In genomic region chr1:152623203-152623844, GRCh38 we compare ENCODE assay signal across 14 cellular contexts. TPM values are rescaled to one million over a fixed set of nuclear protein-coding genes. Genes with fewer than 3 reads are reported as not detected.
DNase-seq lines count a peak whose midpoint lies in the region; ATAC-seq and TF ChIP-seq lines count a peak whose summit lies in the region.
"Had no signal": no experiment of that assay in that cellular context is flagged by ENCODE, and none has a peak within 500 bp of the region (broad histone marks: within the 10 kb centered on the region; RNA-seq: fewer than 3 reads in every experiment).

No MANE protein-coding gene starts in this region.

- DNase-seq in DMS53 (lab: John Stamatoyannopoulos, UW) (peak; percentile 18), DMS53 treated with DMSO at 0.1 percent for 48 hours (lab: John Stamatoyannopoulos, UW; ENCODE audit: unreplicated experiment) (no peak), amygdala (lab: John Stamatoyannopoulos, UW) (no peak), body of pancreas (no peak), NCI-H345 (lab: John Stamatoyannopoulos, UW) (no peak)
- DNase-seq in activated CD8-positive, alpha-beta T cell treated with anti-CD3 and anti-CD28 coated beads, Interleukin-2, amount 10 ng/mL, durations not matched to agents 7 days and 5 days, result peak; percentile 25
- DNase-seq in stimulated activated CD4-positive, alpha-beta T cell treated with anti-CD3 and anti-CD28 coated beads, Interleukin-4, amount 100 ng/mL, for 1 hour, result peak; percentile 12
- DNase-seq: kidney; stimulated activated naive CD4-positive, alpha-beta T cell treated with Interleukin-2 at 50 U/mL for 16 hours had no signal

- H3K36me3 Mint-ChIP-seq in activated CD8-positive, alpha-beta T cell treated with anti-CD3 and anti-CD28 coated beads, Interleukin-2, amount 10 ng/mL, durations not matched to agents 7 days and 5 days (ENCODE audit: low read depth), result no peaks in the 10 kb centered on the region

- H3K36me3 ChIP-seq in HUES6 (ENCODE audit: control insufficient read depth, insufficient read depth, low read length) (no peaks in the 10 kb centered on the region), body of pancreas (replicated peaks in 1 of 2; ENCODE audit: insufficient read depth in 1 of 2, low read depth in 2 of 2) (no peaks in the 10 kb centered on the region)
- H3K36me3 ChIP-seq: prostate gland had no signal

- WGBS in body of pancreas, 2 donors, result 23 to 28% methylated on average over 16 to 29 of the region's 29 CpGs

- POLR2A ChIA-PET in activated CD8-positive, alpha-beta T cell treated with anti-CD3 and anti-CD28 coated beads, Interleukin-2, amount 10 ng/mL, durations not matched to agents 7 days and 5 days (lab: Charles Lee), result no interaction called here

- peak; percentile 44 for ATAC-seq in activated CD8-positive, alpha-beta T cell treated with anti-CD3 and anti-CD28 coated beads, Interleukin-2, amount 10 ng/mL, durations not matched to agents 7 days and 5 days
- ATAC-seq in body of pancreas, result no peak

- peaks cover 15% of the 10 kb centered on the region for H3K4me1 Mint-ChIP-seq in activated CD8-positive, alpha-beta T cell treated with anti-CD3 and anti-CD28 coated beads, Interleukin-2, amount 10 ng/mL, durations not matched to agents 7 days and 5 days (ENCODE audit: low read depth)

- peaks cover 12% of the 10 kb centered on the region for H3K9me3 Mint-ChIP-seq in activated CD8-positive, alpha-beta T cell treated with anti-CD3 and anti-CD28 coated beads, Interleukin-2, amount 10 ng/mL, durations not matched to agents 7 days and 5 days (ENCODE audit: insufficient read depth)

- CTCF ChIA-PET in activated CD8-positive, alpha-beta T cell treated with anti-CD3 and anti-CD28 coated beads, Interleukin-2, amount 10 ng/mL, durations not matched to agents 7 days and 5 days (lab: Charles Lee), result interaction anchor here (1.2 to 2.6 kb wide), 5 partner anchors 12 to 165 kb away, joined by 3 to 12 read pairs (median 3); partner anchors contain the start of gene LCE3D

- H3K4me1 ChIP-seq in HUES6 (ENCODE audit: control insufficient read depth, insufficient read depth, low read length), result no peaks in the 10 kb centered on the region; the same call in 1 of the 2 replicates
- H3K4me1 ChIP-seq in body of pancreas, result no peaks in the 10 kb centered on the region
- H3K4me1 ChIP-seq: prostate gland had no signal

- H3K9me3 ChIP-seq in HUES6 (ENCODE audit: control insufficient read depth, insufficient read depth, low read depth, low read length) (peaks cover 61% of the 10 kb centered on the region), body of pancreas (peaks cover 0 to 15% (median 2%) of the 10 kb centered on the region in 3 donors)
- H3K9me3 ChIP-seq: prostate gland had no signal

- H3K27me3 ChIP-seq in HUES6 (ENCODE audit: control insufficient read depth, insufficient read depth, low read length) (peaks cover 27% of the 10 kb centered on the region), body of pancreas (no peaks in the 10 kb centered on the region)

- H3K4me3 ChIP-seq in HUES6 (ENCODE audit: low read depth, low read length) (0 out of 2 replicates have a peak overlapping the region, but pooled peaks have one; percentile 9), body of pancreas (no peak overlapping the region)
- H3K4me3 ChIP-seq: prostate gland had no signal

- no peak overlapping the region for H3K27ac Mint-ChIP-seq in activated CD8-positive, alpha-beta T cell treated with anti-CD3 and anti-CD28 coated beads, Interleukin-2, amount 10 ng/mL, durations not matched to agents 7 days and 5 days
- H3K27ac Mint-ChIP-seq: activated T-helper 1 cell treated with anti-CD3 and anti-CD28 coated beads, Interleukin-12 subunit alpha, Interleukin-12 subunit beta, Interleukin-2, Interleukin-4 antibody, amounts not matched to agents 30 ng/mL and 10 ng/mL and 1 ng/mL, durations not matched to agents 14 hours and 24 hours and 36 hours; IgD-negative memory B cell had no signal

- intact Hi-C loops in body of pancreas (cut with DNase I), result no loop called here

- no peak for TF ChIP-seq CTCF in body of pancreas (IDR thresholded peaks at IDR 0.05)

- no peak overlapping the region for H3K9ac ChIP-seq in HUES6 (ENCODE audit: low read length)

- TF ChIP-seq POLR2A in body of pancreas (IDR thresholded peaks at IDR 0.05), result no peak

- peaks cover 2% of the 10 kb centered on the region for H3K27me3 Mint-ChIP-seq in activated CD8-positive, alpha-beta T cell treated with anti-CD3 and anti-CD28 coated beads, Interleukin-2, amount 10 ng/mL, durations not matched to agents 7 days and 5 days (ENCODE audit: low read depth)

- no peak overlapping the region for H3K4me3 Mint-ChIP-seq in activated CD8-positive, alpha-beta T cell treated with anti-CD3 and anti-CD28 coated beads, Interleukin-2, amount 10 ng/mL, durations not matched to agents 7 days and 5 days
- H3K4me3 Mint-ChIP-seq: activated T-helper 1 cell treated with anti-CD3 and anti-CD28 coated beads, Interleukin-12 subunit alpha, Interleukin-12 subunit beta, Interleukin-2, Interleukin-4 antibody, amounts not matched to agents 30 ng/mL and 10 ng/mL and 1 ng/mL, durations not matched to agents 14 hours and 24 hours and 36 hours; IgD-negative memory B cell had no signal

- no peak overlapping the region for H3K27ac ChIP-seq in HUES6 (ENCODE audit: low read depth, low read length)
- no peak overlapping the region for H3K27ac ChIP-seq in body of pancreas
- H3K27ac ChIP-seq: prostate gland had no signal

RNA-seq across cellular contexts. Expression of gene LCE3A, which starts 0.4 kb away (rescaled TPM):
- not detected for total RNA-seq in activated CD8-positive, alpha-beta T cell treated with anti-CD3 and anti-CD28 coated beads, Interleukin-2, amount 10 ng/mL, durations not matched to agents 7 days and 5 days
- not detected for total RNA-seq in body of pancreas
- total RNA-seq: A172; activated T-helper 1 cell treated with anti-CD3 and anti-CD28 coated beads, Interleukin-12 subunit alpha, Interleukin-12 subunit beta, Interleukin-2, Interleukin-4 antibody, amounts not matched to agents 30 ng/mL and 10 ng/mL and 1 ng/mL, durations not matched to agents 14 hours and 24 hours and 36 hours; kidney; prostate gland had no signal

RNA-seq across cellular contexts. Expression of gene LCE3B, which starts 9.7 kb away (rescaled TPM):
- not detected for total RNA-seq in activated CD8-positive, alpha-beta T cell treated with anti-CD3 and anti-CD28 coated beads, Interleukin-2, amount 10 ng/mL, durations not matched to agents 7 days and 5 days
- total RNA-seq in body of pancreas, result not detected
- total RNA-seq: A172; activated T-helper 1 cell treated with anti-CD3 and anti-CD28 coated beads, Interleukin-12 subunit alpha, Interleukin-12 subunit beta, Interleukin-2, Interleukin-4 antibody, amounts not matched to agents 30 ng/mL and 10 ng/mL and 1 ng/mL, durations not matched to agents 14 hours and 24 hours and 36 hours; kidney; prostate gland had no signal

RNA-seq across cellular contexts. Expression of gene LCE3C, which starts 23.3 kb away (rescaled TPM):
- not detected for total RNA-seq in activated CD8-positive, alpha-beta T cell treated with anti-CD3 and anti-CD28 coated beads, Interleukin-2, amount 10 ng/mL, durations not matched to agents 7 days and 5 days
- not detected for total RNA-seq in body of pancreas
- total RNA-seq: A172; activated T-helper 1 cell treated with anti-CD3 and anti-CD28 coated beads, Interleukin-12 subunit alpha, Interleukin-12 subunit beta, Interleukin-2, Interleukin-4 antibody, amounts not matched to agents 30 ng/mL and 10 ng/mL and 1 ng/mL, durations not matched to agents 14 hours and 24 hours and 36 hours; kidney; prostate gland had no signal

RNA-seq across cellular contexts. Expression of gene LCE2D, which starts 39.9 kb away (rescaled TPM):
- total RNA-seq in activated CD8-positive, alpha-beta T cell treated with anti-CD3 and anti-CD28 coated beads, Interleukin-2, amount 10 ng/mL, durations not matched to agents 7 days and 5 days, result not detected
- not detected for total RNA-seq in body of pancreas
- total RNA-seq: A172; activated T-helper 1 cell treated with anti-CD3 and anti-CD28 coated beads, Interleukin-12 subunit alpha, Interleukin-12 subunit beta, Interleukin-2, Interleukin-4 antibody, amounts not matched to agents 30 ng/mL and 10 ng/mL and 1 ng/mL, durations not matched to agents 14 hours and 24 hours and 36 hours; kidney; prostate gland had no signal

RNA-seq across cellular contexts. Expression of gene LCE3D, which starts 43.0 kb away (rescaled TPM):
- total RNA-seq in activated CD8-positive, alpha-beta T cell treated with anti-CD3 and anti-CD28 coated beads, Interleukin-2, amount 10 ng/mL, durations not matched to agents 7 days and 5 days, result not detected
- total RNA-seq in body of pancreas, result not detected
- total RNA-seq: A172; activated T-helper 1 cell treated with anti-CD3 and anti-CD28 coated beads, Interleukin-12 subunit alpha, Interleukin-12 subunit beta, Interleukin-2, Interleukin-4 antibody, amounts not matched to agents 30 ng/mL and 10 ng/mL and 1 ng/mL, durations not matched to agents 14 hours and 24 hours and 36 hours; kidney; prostate gland had no signal

Comparison
In these comparisons a context has a peak if more than half of its experiments do, and no peak if none do; other contexts are left out.
1. DNase-seq: peak in DMS53 (single experiment), activated CD8-positive, alpha-beta T cell treated with anti-CD3 and anti-CD28 coated beads, Interleukin-2, amount 10 ng/mL, durations not matched to agents 7 days and 5 days (single experiment) and stimulated activated CD4-positive, alpha-beta T cell treated with anti-CD3 and anti-CD28 coated beads, Interleukin-4, amount 100 ng/mL, for 1 hour (single experiment); none in DMS53 treated with DMSO at 0.1 percent for 48 hours (single experiment), amygdala (0 of 56), body of pancreas (0 of 4) and NCI-H345 (single experiment).